Comparison of ENCODE assay signal across 19 cellular contexts in the genomic region with DNA sequence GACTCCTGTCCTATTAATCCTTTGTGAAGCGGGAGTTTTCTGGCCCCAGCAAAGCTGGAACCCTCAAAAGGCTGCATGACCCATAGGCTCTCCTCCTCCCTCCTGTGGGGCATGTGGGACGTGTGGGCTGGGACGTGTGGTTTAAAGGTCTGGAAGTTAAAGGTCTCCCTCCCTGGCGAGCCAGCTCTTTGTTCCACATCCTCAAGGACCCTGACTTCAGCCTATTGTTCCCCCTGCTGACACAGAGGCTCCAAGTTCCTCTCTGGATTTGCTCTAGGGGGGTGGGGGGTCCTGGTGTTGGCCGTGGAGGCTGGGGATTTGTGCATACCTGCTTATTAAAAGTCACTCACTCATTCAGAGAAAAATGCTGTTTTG. TPM values are rescaled to one million over a fixed set of nuclear protein-coding genes. Genes with fewer than 3 reads are reported as not detected.
DNase-seq lines count a peak whose midpoint lies in the region; ATAC-seq, FAIRE-seq and TF ChIP-seq lines count a peak whose summit lies in the region.
"Had no signal": no experiment of that assay in that cellular context is flagged by ENCODE, and none has a peak within 500 bp of the region (broad histone marks: within the 10 kb centered on the region; RNA-seq: fewer than 3 reads in every experiment).

No MANE protein-coding gene starts in this region.

- TF ChIP-seq CTCF in H9 (conservative IDR thresholded peaks at IDR 0.05) (no peak), kidney (IDR thresholded peaks at IDR 0.05; ENCODE audit: borderline replicate concordance, extremely low read depth, insufficient read depth) (no peak), sigmoid colon (IDR thresholded peaks at IDR 0.05) (no peak)

- H3K23me2 ChIP-seq in H9 (ENCODE audit: insufficient read length, low read depth, low read length, poor library complexity, severe bottlenecking) = no peaks in the 10 kb centered on the region

- H3K14ac ChIP-seq in H9 (ENCODE audit: insufficient read depth, low read length) = no peak overlapping the region

- H3K79me1 ChIP-seq in H9 (ENCODE audit: insufficient read depth, low read depth, low read length, poor library complexity, severe bottlenecking) = no peaks in the 10 kb centered on the region

- H3K9me3 ChIP-seq in H9 (ENCODE audit: control insufficient read depth, low read depth, low read length) (no peaks in the 10 kb centered on the region), kidney (ENCODE audit: control insufficient read depth in 1 of 2, low read length in 2 of 2) (no peaks in the 10 kb centered on the region), sigmoid colon (no peaks in the 10 kb centered on the region)
- H3K9me3 ChIP-seq: BE2C had no signal

- no peak overlapping the region for H2BK5ac ChIP-seq in H9 (ENCODE audit: insufficient read length, low read length)

- no peaks in the 10 kb centered on the region for H3K27me3 Mint-ChIP-seq in H9 (ENCODE audit: low read depth)

- no peaks in the 10 kb centered on the region for H3K36me3 ChIP-seq in kidney (ENCODE audit: control insufficient read depth in 1 of 2, insufficient read depth in 2 of 2, low read length in 2 of 2)
- no peaks in the 10 kb centered on the region for H3K36me3 ChIP-seq in sigmoid colon

- H3K27ac Mint-ChIP-seq in H9 = peak overlapping the region; percentile 45 to 87 (median 63); a peak in 5 of 7 replicates
- H3K27ac Mint-ChIP-seq: activated naive CD8-positive, alpha-beta T cell treated with anti-CD3 and anti-CD28 coated beads, Interleukin-2, amount 10 ng/mL, durations not matched to agents 7 days and 5 days; memory B cell had no signal

- H2BK15ac ChIP-seq in H9 (ENCODE audit: low read depth, low read length) = no peak overlapping the region

- no peak overlapping the region; a peak in 1 of 5 replicates for H3K4me3 Mint-ChIP-seq in H9
- H3K4me3 Mint-ChIP-seq: activated naive CD8-positive, alpha-beta T cell treated with anti-CD3 and anti-CD28 coated beads, Interleukin-2, amount 10 ng/mL, durations not matched to agents 7 days and 5 days; activated T-cell treated with anti-CD3 and anti-CD28 coated beads, Interleukin-2, amount 50 U/mL, for 4 hours; memory B cell had no signal

- H3K4me3 ChIP-seq in kidney (ENCODE audit: low read length in 2 of 2) (no peak overlapping the region), sigmoid colon (no peak overlapping the region)

- no peak for TF ChIP-seq POLR2A in sigmoid colon (IDR thresholded peaks at IDR 0.05)

- H3K27me3 ChIP-seq in H9 (ENCODE audit: insufficient read depth, low read length) (no peaks in the 10 kb centered on the region), sigmoid colon (no peaks in the 10 kb centered on the region)
- H3K27me3 ChIP-seq: BE2C had no signal

- FAIRE-seq in kidney (lab: Jason Lieb, UNC) = no peak
- FAIRE-seq: GM19239 had no signal

- no peak overlapping the region for H3K23ac ChIP-seq in H9 (ENCODE audit: insufficient read length, low read depth, low read length)

- no peak overlapping the region for H2BK120ac ChIP-seq in H9 (ENCODE audit: low read depth, low read length, poor library complexity, severe bottlenecking)

- no CpG with 5 or more reads among the region's 5 CpGs for WGBS in H9 (ENCODE audit: extremely low coverage, insufficient read length, low lambda C conversion rate)
- WGBS in sigmoid colon, 2 donors = 77 to 80% methylated on average over 5 of the region's 5 CpGs

- no peak overlapping the region for H3K56ac ChIP-seq in H9 (ENCODE audit: insufficient read length, low read depth, low read length)

- no peak overlapping the region for H3K18ac ChIP-seq in H9 (ENCODE audit: insufficient read length, low read depth, low read length)

- ATAC-seq in GM18870 (IDR thresholded peaks at IDR 0.05; ENCODE audit: unreplicated experiment) (no peak), HG03135 (IDR thresholded peaks at IDR 0.05; ENCODE audit: unreplicated experiment) (no peak)
- ATAC-seq: activated T-cell treated with anti-CD3 and anti-CD28 coated beads, Interleukin-2, amount 50 U/mL, for 4 hours; foreskin keratinocyte; SK-N-SH treated with all-trans-retinoic acid at 6 μM for 48 hours had no signal

- H3K9ac ChIP-seq in H9 (ENCODE audit: extremely low read depth, insufficient read length, low read length) (no peak overlapping the region), kidney (ENCODE audit: low read length in 2 of 2) (no peak overlapping the region)

- H3K27ac ChIP-seq in H9 (ENCODE audit: insufficient read length, low read depth, low read length) (no peak overlapping the region), kidney (ENCODE audit: low read depth in 2 of 2, low read length in 2 of 2) (peak overlapping the region; percentile 21 to 54), sigmoid colon (no peak overlapping the region)
- H3K27ac ChIP-seq: foreskin keratinocyte had no signal

- peak overlapping the region; percentile 49 for H4K91ac ChIP-seq in H9 (ENCODE audit: insufficient read length, low read depth, low read length)

- no peak overlapping the region for H2BK12ac ChIP-seq in H9 (ENCODE audit: insufficient read length, low read depth, low read length)

- no peaks in the 10 kb centered on the region for H4K20me1 ChIP-seq in H9 (ENCODE audit: control insufficient read depth, insufficient read depth, insufficient read length)

- no peak overlapping the region for H2BK20ac ChIP-seq in H9 (ENCODE audit: low read depth, low read length, poor library complexity, severe bottlenecking)

- no peak for TF ChIP-seq EP300 in sigmoid colon (IDR thresholded peaks at IDR 0.05)

- H4K8ac ChIP-seq in H9 (replicated peaks; ENCODE audit: insufficient read length, low read depth, low read length) = no peak overlapping the region

- H3K79me2 ChIP-seq in H9 (ENCODE audit: insufficient read depth, low read length) = no peaks in the 10 kb centered on the region

- H3K4me1 Mint-ChIP-seq in H9 = peaks cover 65 to 71% of the 10 kb centered on the region in 2 experiments
- H3K4me1 Mint-ChIP-seq: activated naive CD8-positive, alpha-beta T cell treated with anti-CD3 and anti-CD28 coated beads, Interleukin-2, amount 10 ng/mL, durations not matched to agents 7 days and 5 days had no signal

- no peaks in the 10 kb centered on the region for H3K9me3 Mint-ChIP-seq in H9
- H3K9me3 Mint-ChIP-seq: activated naive CD8-positive, alpha-beta T cell treated with anti-CD3 and anti-CD28 coated beads, Interleukin-2, amount 10 ng/mL, durations not matched to agents 7 days and 5 days; activated T-cell treated with anti-CD3 and anti-CD28 coated beads, Interleukin-2, amount 50 U/mL, for 4 hours; memory B cell had no signal

- no peak overlapping the region; the same call in 1 of the 2 replicates for H3K4ac ChIP-seq in H9 (ENCODE audit: low read depth, low read length)

- intact Hi-C loops in kidney (cut with DNase I) = no loop called here
- intact Hi-C loops in sigmoid colon (cut with DNase I) = no loop called here

- H3T11ph ChIP-seq in H9 (ENCODE audit: low read length) = no peak overlapping the region

- peaks cover 22% of the 10 kb centered on the region; the same call in 1 of the 2 replicates for H3K4me1 ChIP-seq in H9 (ENCODE audit: insufficient read depth, low read length)
- peaks cover 42 to 45% of the 10 kb centered on the region in 2 donors for H3K4me1 ChIP-seq in kidney (ENCODE audit: control insufficient read depth in 1 of 2, insufficient read depth in 1 of 2, low read depth in 1 of 2, low read length in 2 of 2)
- H3K4me1 ChIP-seq in sigmoid colon = peaks cover 0 to 19% (median 17%) of the 10 kb centered on the region in 4 donors

- DNase-seq in H9 (no peak), UCSD-AML1 (lab: John Stamatoyannopoulos, UW; ENCODE audit: unreplicated experiment) (peak; percentile 31), kidney (no peak), sigmoid colon (peak; percentile 44), NCI-H446 treated with DMSO at 0.1 percent for 48 hours (lab: John Stamatoyannopoulos, UW) (no peak)
- no peak for DNase-seq in central memory CD4-positive, alpha-beta T cell
- DNase-seq: activated CD4-positive, alpha-beta T cell treated with anti-CD3 and anti-CD28 coated beads, Interleukin-2, amount 50 U/mL, for 48 hours; activated naive CD8-positive, alpha-beta T cell treated with anti-CD3 and anti-CD28 coated beads, Interleukin-2, amount 10 ng/mL, durations not matched to agents 7 days and 5 days; activated T-cell treated with anti-CD3 and anti-CD28 coated beads, Interleukin-2, amount 50 U/mL, for 4 hours; BE2C; foreskin keratinocyte; NCI-H146; nucleus accumbens; stimulated activated CD4-positive, alpha-beta T cell treated with anti-CD3 and anti-CD28 coated beads, Interleukin-4, amount 100 ng/mL, for 4 hours had no signal

- H4K5ac ChIP-seq in H9 (ENCODE audit: insufficient read length, low read depth, low read length) = no peak overlapping the region

- no peak overlapping the region for H3K4me2 ChIP-seq in H9 (ENCODE audit: insufficient read depth, insufficient read length, low read length)

- no peaks in the 10 kb centered on the region; a peak in 1 of 7 replicates for H3K36me3 Mint-ChIP-seq in H9 (ENCODE audit: insufficient read depth in 1 of 3, low read depth in 3 of 3)
- H3K36me3 Mint-ChIP-seq: activated naive CD8-positive, alpha-beta T cell treated with anti-CD3 and anti-CD28 coated beads, Interleukin-2, amount 10 ng/mL, durations not matched to agents 7 days and 5 days; memory B cell had no signal

- no peak overlapping the region for H2AFZ ChIP-seq in H9 (ENCODE audit: low read length)

- no peak overlapping the region for H2AK5ac ChIP-seq in H9 (ENCODE audit: insufficient read length, low read length)

RNA-seq across cellular contexts. Expression of gene SMAD6, which starts 44.2 kb away (rescaled TPM):
- 6.0 and 6.8 TPM in 2 replicates for total RNA-seq in H9 (2021)
- 23.0 TPM for total RNA-seq in kidney
- polyA plus RNA-seq in kidney (ENCODE audit: insufficient read depth, low read depth, low replicate concordance) = 15.4 TPM
- total RNA-seq in sigmoid colon = 1 to 10 TPM; 4.8 to 8.0 (median 5.8) TPM
- 1 to 10 TPM; 1.8 to 9.2 (median 1.8) TPM for polyA plus RNA-seq in sigmoid colon
- total RNA-seq: foreskin keratinocyte had no signal

Comparison
In these comparisons a context has a peak if more than half of its experiments do, and no peak if none do; other contexts are left out.
1. DNase-seq: peak in UCSD-AML1 (single experiment) and sigmoid colon (single experiment); none in H9 (single experiment), kidney (single experiment), central memory CD4-positive, alpha-beta T cell (single experiment) and NCI-H446 treated with DMSO at 0.1 percent for 48 hours (single experiment).
2. H3K27ac ChIP-seq: peak in kidney (2 of 2); none in H9 (single experiment) and sigmoid colon (0 of 4).